ENCODE assay signal across 8 cellular contexts in genomic region chr2:175003875-175004729, GRCh38. TPM values are rescaled to one million over a fixed set of nuclear protein-coding genes. Genes with fewer than 3 reads are reported as not detected.
DNase-seq lines count a peak whose midpoint lies in the region; ATAC-seq and TF ChIP-seq lines count a peak whose summit lies in the region.

No MANE protein-coding gene starts in this region.

- no peak for TF ChIP-seq CTCF in HFF-Myc (IDR thresholded peaks at IDR 0.05; ENCODE audit: low read depth, low read length, missing control alignments)

- in situ Hi-C loops in Caki2 (cut with HindIII; ENCODE audit: low pct_unique_long_range_greater_than_20kb, low sequenced_read_pairs) = no loop called here

- H3K4me3 ChIP-seq in HFF-Myc (replicated peaks; ENCODE audit: low read depth, low read length) = peak overlapping the region; percentile 69

- ATAC-seq in sciatic nerve (peak; percentile 35), GM18517 (IDR thresholded peaks at IDR 0.05; ENCODE audit: unreplicated experiment) (no peak)

- DNase-seq in Caki2 (ENCODE audit: low read depth) (peak; percentile 47), HFF-Myc (ENCODE audit: extremely low read depth, low read depth) (no peak), SW 1271 (lab: John Stamatoyannopoulos, UW) (peak; percentile 16 to 35), globus pallidus (ENCODE audit: low spot score) (peak; percentile 25), sciatic nerve (ENCODE audit: low spot score) (no peak), mesenteric fat pad (ENCODE audit: low spot score) (no peak), T1000 (lab: John Stamatoyannopoulos, UW) (no peak)

- intact Hi-C loops in sciatic nerve (cut with DNase I) = no loop called here

RNA-seq across cellular contexts. Expression of gene CHN1, which starts 1.1 kb away (rescaled TPM):
- total RNA-seq in Caki2 (2014; rRNA removed; shearing (Covaris generic); ENCODE audit: low replicate concordance) = 8.8 and 52.7 TPM in 2 replicates
- total RNA-seq in sciatic nerve (38.4 TPM), mesenteric fat pad (7.0 TPM)

Comparison
In these comparisons a context has a peak if more than half of its experiments do, and no peak if none do; other contexts are left out.
1. DNase-seq: peak in Caki2 (single experiment), SW 1271 (2 of 2) and globus pallidus (single experiment); none in HFF-Myc (single experiment), sciatic nerve (single experiment), mesenteric fat pad (single experiment) and T1000 (single experiment).